Comparison of ENCODE assay signal across 8 cellular contexts in genomic region chr18:27331606-27332005, GRCh38.
"Had no signal": no experiment of that assay in that cellular context is flagged by ENCODE, and none has a peak within 500 bp of the region (broad histone marks: within the 10 kb centered on the region; RNA-seq: fewer than 3 reads in every experiment).

No MANE protein-coding gene starts in this region.

- DNase-seq: GM23248, GOT3, H9, HCEC 1CT, Kasumi-1, KG1 had no signal

- H2AFZ ChIP-seq: GM23248 had no signal

- H3K9ac ChIP-seq: GM23248 had no signal

- H3K4me3 ChIP-seq: GM23248 had no signal

- FAIRE-seq: H54 had no signal

- H3K27ac ChIP-seq: GM23248, HL-60 had no signal
